In genomic region chr1:109979489-109980091, GRCh38 we compare ENCODE assay signal across 1 cellular context.
A peak's percentile ranks its signal among the peaks of the same experiment; 100 is the strongest.
TF ChIP-seq lines count a peak whose summit lies in the region.

No MANE protein-coding gene starts in this region.

TF ChIP-seq in K562, 482 proteins besides CTCF, POLR2A, EP300 and RAD21 (continued from another document and continues in another):
- TF ChIP-seq GATAD2B (IDR thresholded peaks at IDR 0.05; ENCODE audit: borderline replicate concordance): no peak; the same call in 1 of the 2 replicates
- TF ChIP-seq FOSL1 (tag; conservative IDR thresholded peaks at IDR 0.05): peak; percentile 97
- no peak for TF ChIP-seq ZNF717 (CRISPR knock-in tag; IDR thresholded peaks at IDR 0.05)
- TF ChIP-seq CREBBP (IDR thresholded peaks at IDR 0.05; ENCODE audit: low read depth, low read length): no peak
- no peak for TF ChIP-seq ZNF217 (CRISPR knock-in tag; IDR thresholded peaks at IDR 0.05)
- no peak for TF ChIP-seq ZNF184 (CRISPR knock-in tag; IDR thresholded peaks at IDR 0.05)
- TF ChIP-seq KHSRP (IDR thresholded peaks at IDR 0.05): no peak
- no peak for TF ChIP-seq RFX1 (IDR thresholded peaks at IDR 0.05)
- TF ChIP-seq SPI1 (IDR thresholded peaks at IDR 0.05; ENCODE audit: borderline replicate concordance, low read depth, low read length): peak; percentile 27; the same call in 1 of the 2 replicates
- peak; percentile 61; the same call in 1 of the 2 replicates for TF ChIP-seq MAFF (IDR thresholded peaks at IDR 0.05; ENCODE audit: low read length)
- TF ChIP-seq RERE (CRISPR knock-in tag; IDR thresholded peaks at IDR 0.05; ENCODE audit: borderline replicate concordance): no peak
- no peak for TF ChIP-seq SMARCA5 (IDR thresholded peaks at IDR 0.05)
- TF ChIP-seq ZNF699 (CRISPR knock-in tag; IDR thresholded peaks at IDR 0.05; ENCODE audit: insufficient replicate concordance): no peak
- no peak for TF ChIP-seq PPARD (CRISPR knock-in tag; IDR thresholded peaks at IDR 0.05)
- peak; percentile 95; the same call in 1 of the 2 replicates for TF ChIP-seq ZNF584 (CRISPR knock-in tag; IDR thresholded peaks at IDR 0.05; ENCODE audit: low read depth)
- TF ChIP-seq FOXK2 (conservative IDR thresholded peaks at IDR 0.05 in 1 of 2, IDR thresholded peaks at IDR 0.05 in 1 of 2; ENCODE audit: low read depth in 2 of 2): peak; percentile 98 to 99
- TF ChIP-seq SRSF7 (optimal IDR thresholded peaks at IDR 0.05; ENCODE audit: low read depth, low read length): no peak
- no peak; the same call in 1 of the 2 replicates for TF ChIP-seq ZNF212 (CRISPR knock-in tag; IDR thresholded peaks at IDR 0.05)
- TF ChIP-seq BMI1 (IDR thresholded peaks at IDR 0.05; ENCODE audit: low read length): no peak
- no peak for TF ChIP-seq ZMIZ1 (IDR thresholded peaks at IDR 0.05; ENCODE audit: low read depth in 2 of 2, low read length in 2 of 2)
- no peak for TF ChIP-seq BRD4 (IDR thresholded peaks at IDR 0.05)
- TF ChIP-seq MECOM (CRISPR knock-in tag; IDR thresholded peaks at IDR 0.05): peak; percentile 51; the same call in 1 of the 2 replicates
- peak in 1 of 2 experiments; percentile 67 for TF ChIP-seq E2F6 (IDR thresholded peaks at IDR 0.05; ENCODE audit: borderline replicate concordance in 1 of 2, extremely low read depth in 1 of 2, insufficient read depth in 1 of 2, insufficient read length in 1 of 2, low read depth in 1 of 2, low read length in 1 of 2, poor library complexity in 1 of 2, severe bottlenecking in 1 of 2)
- 0 out of 2 replicates have a peak, but pooled peaks have one; percentile 71 for TF ChIP-seq ZNF76 (CRISPR knock-in tag; IDR thresholded peaks at IDR 0.05; ENCODE audit: borderline replicate concordance)
- peak; percentile 96 for TF ChIP-seq ZNF592 (IDR thresholded peaks at IDR 0.05)
- peak; percentile 56 for TF ChIP-seq RBM39 (optimal IDR thresholded peaks at IDR 0.05; ENCODE audit: low read depth, low read length)
- TF ChIP-seq CBFB (CRISPR knock-in tag; IDR thresholded peaks at IDR 0.05): no peak
- no peak for TF ChIP-seq ESRRB (CRISPR knock-in tag; IDR thresholded peaks at IDR 0.05; ENCODE audit: borderline replicate concordance)
- no peak for TF ChIP-seq THRAP3 (IDR thresholded peaks at IDR 0.05; ENCODE audit: borderline replicate concordance)
- no peak for TF ChIP-seq KAT2B (IDR thresholded peaks at IDR 0.05; ENCODE audit: low read depth, low read length)
- no peak for TF ChIP-seq CHD4 (IDR thresholded peaks at IDR 0.05; ENCODE audit: insufficient read depth, insufficient replicate concordance, low read depth, low read length, poor library complexity, severe bottlenecking)
- no peak for TF ChIP-seq NR1H2 (CRISPR knock-in tag; IDR thresholded peaks at IDR 0.05)
- TF ChIP-seq ZNF318 (IDR thresholded peaks at IDR 0.05; ENCODE audit: borderline replicate concordance in 1 of 2, low read depth in 1 of 2): no peak
- no peak for TF ChIP-seq DIDO1 (tag; IDR thresholded peaks at IDR 0.05; ENCODE audit: low read depth)
- TF ChIP-seq EHMT2 (IDR thresholded peaks at IDR 0.05): peak; percentile 74
- TF ChIP-seq ATF3 (IDR thresholded peaks at IDR 0.05): peak; percentile 84
- no peak for TF ChIP-seq ATF3 (CRISPR knock-in tag; conservative IDR thresholded peaks at IDR 0.05)
- no peak for TF ChIP-seq NR4A1 (CRISPR knock-in tag; IDR thresholded peaks at IDR 0.05)
- peak; percentile 86 for TF ChIP-seq NR4A1 (tag; IDR thresholded peaks at IDR 0.05)
- peak; percentile 59; the same call in 1 of the 2 replicates for TF ChIP-seq ZBTB17 (CRISPR knock-in tag; IDR thresholded peaks at IDR 0.05)
